27 cellular contexts compared by ENCODE assay signal in genomic region chr10:114215033-114215432, GRCh38. TPM values are rescaled to one million over a fixed set of nuclear protein-coding genes. Genes with fewer than 3 reads are reported as not detected.
"Had no signal": no experiment of that assay in that cellular context is flagged by ENCODE, and none has a peak within 500 bp of the region (broad histone marks: within the 10 kb centered on the region; RNA-seq: fewer than 3 reads in every experiment).

No MANE protein-coding gene starts in this region.

- H3K36me3 ChIP-seq: stomach, suprapubic skin, thoracic aorta, thyroid gland, tibial artery, tibial nerve, transverse colon, upper lobe of left lung, upper lobe of right lung, vagina had no signal

- H3K27ac ChIP-seq: stomach, suprapubic skin, testis, thoracic aorta, thyroid gland, tibial artery, tibial nerve, transverse colon, upper lobe of left lung, upper lobe of right lung, uterus, vagina had no signal

- H3K4me1 ChIP-seq: stomach, suprapubic skin, testis, thyroid gland, tibial artery, tibial nerve, transverse colon, upper lobe of left lung, upper lobe of right lung, uterus, vagina had no signal

- H3K4me3 ChIP-seq: stomach, suprapubic skin, testis, thoracic aorta, thyroid gland, tibial artery, tibial nerve, transverse colon, upper lobe of left lung, upper lobe of right lung, uterus, vagina had no signal

- FAIRE-seq: urothelium cell line had no signal

- DNase-seq: stimulated activated CD4-positive, alpha-beta T cell treated with anti-CD3 and anti-CD28 coated beads, Interleukin-2, amount 100 ng/mL, for 48 hours; stimulated activated CD4-positive, alpha-beta T cell treated with anti-CD3 and anti-CD28 coated beads, Interleukin-4, amount 100 ng/mL, for 1 hour; stimulated activated CD4-positive, alpha-beta T cell treated with anti-CD3 and anti-CD28 coated beads, Interleukin-4, amount 100 ng/mL, for 24 hours; stimulated activated CD4-positive, alpha-beta T cell treated with anti-CD3 and anti-CD28 coated beads, Interleukin-4, amount 100 ng/mL, for 4 hours; stimulated activated CD8-positive, alpha-beta memory T cell treated with anti-CD3 and anti-CD28 coated beads, Interleukin-4, amount 100 ng/mL, for 48 hours; stimulated activated naive B cell treated with anti-CD40 and anti-IgM and Interleukin-4, amounts not matched to agents 10 μg/mL and 1 μg/mL and 100 μg/mL, for 72 hours; stimulated activated naive CD4-positive, alpha-beta T cell; stimulated activated naive CD4-positive, alpha-beta T cell treated with Interleukin-2 at 50 U/mL for 16 hours; stimulated activated naive CD8-positive, alpha-beta T cell treated with anti-CD3 and anti-CD28 coated beads, Interleukin-15, amount 100 ng/mL, for 72 hours; stimulated activated naive CD8-positive, alpha-beta T cell treated with anti-CD3 and anti-CD28 coated beads, Interleukin-15, Interleukin-2, amounts not matched to agents 100 U/mL and 50 U/mL, for 24 hours; stomach; substantia nigra; testis; thyroid gland; tibial artery; transverse colon; trophoblast cell; upper lobe of left lung; upper lobe of right lung; uterus had no signal

- ATAC-seq: stimulated activated effector memory CD8-positive, alpha-beta T cell treated with anti-CD3 and anti-CD28 coated beads, Interleukin-12 subunit alpha, Interleukin-12 subunit beta, amount 100 ng/mL, for 72 hours; stimulated activated memory B cell treated with anti-CD40 and anti-IgM and Interleukin-4, amounts not matched to agents 10 μg/mL and 1 μg/mL and 100 μg/mL, for 72 hours; stimulated activated naive B cell treated with anti-CD40 and anti-IgM and Interleukin-4, amounts not matched to agents 10 μg/mL and 1 μg/mL and 100 μg/mL, for 72 hours; stimulated activated naive CD8-positive, alpha-beta T cell treated with anti-CD3 and anti-CD28 coated beads, Interleukin-15, amount 100 ng/mL, for 72 hours; stimulated activated naive CD8-positive, alpha-beta T cell treated with anti-CD3 and anti-CD28 coated beads, Interleukin-15, Interleukin-2, amounts not matched to agents 100 U/mL and 50 U/mL, for 24 hours; upper lobe of right lung had no signal

- H3K9me3 ChIP-seq: stomach, suprapubic skin, testis, thoracic aorta, thyroid gland, tibial artery, tibial nerve, transverse colon, upper lobe of left lung, upper lobe of right lung, uterus, vagina had no signal

- H3K27me3 ChIP-seq: stomach, suprapubic skin, testis, thyroid gland, tibial artery, tibial nerve, upper lobe of left lung, upper lobe of right lung, uterus, vagina had no signal

RNA-seq across cellular contexts. Expression of gene TDRD1, which starts 35.9 kb away (rescaled TPM):
- total RNA-seq: vagina had no signal
